17 cellular contexts compared by ENCODE assay signal in genomic region chr9:38022203-38022602, GRCh38. TPM values are rescaled to one million over a fixed set of nuclear protein-coding genes. Genes with fewer than 3 reads are reported as not detected.
DNase-seq lines count a peak whose midpoint lies in the region; ATAC-seq and TF ChIP-seq lines count a peak whose summit lies in the region.
"Had no signal": no experiment of that assay in that cellular context is flagged by ENCODE, and none has a peak within 500 bp of the region (broad histone marks: within the 10 kb centered on the region; RNA-seq: fewer than 3 reads in every experiment).

No MANE protein-coding gene starts in this region.

- no peak for DNase-seq in Karpas-422
- DNase-seq in activated CD8-positive, alpha-beta memory T cell treated with anti-CD3 and anti-CD28 coated beads, Interleukin-2, amount 50 U/mL, for 4 hours, result no peak
- DNase-seq in T-helper 2 cell treated with Interferon-gamma antibody and Interleukin-4, amounts not matched to agents 5 μg/mL and 100 μg/mL, for 36 hours (ENCODE audit: low spot score), result no peak
- no peak for DNase-seq in glomerular visceral epithelial cell (ENCODE audit: extremely low spot score)
- DNase-seq: activated CD4-positive, CD25-positive, alpha-beta regulatory T cell; effector memory CD8-positive, alpha-beta T cell; EL; foreskin melanocyte had no signal

- peak overlapping the region; percentile 91 for H3K27ac ChIP-seq in C4-2B
- H3K27ac ChIP-seq in Karpas-422 (ENCODE audit: low read length), result peak overlapping the region; percentile 99
- peak overlapping the region; percentile 95 for H3K27ac ChIP-seq in VCaP
- H3K27ac ChIP-seq: HL-60 had no signal

- no peak for ATAC-seq in HG03039 (IDR thresholded peaks at IDR 0.05; ENCODE audit: unreplicated experiment)
- ATAC-seq: effector memory CD8-positive, alpha-beta T cell; GM12878 had no signal

- no peaks in the 10 kb centered on the region for H3K9me3 Mint-ChIP-seq in nephron
- no peaks in the 10 kb centered on the region for H3K9me3 Mint-ChIP-seq in T-helper 2 cell treated with Interferon-gamma antibody and Interleukin-4, amounts not matched to agents 5 μg/mL and 100 μg/mL, for 36 hours
- H3K9me3 Mint-ChIP-seq: activated naive CD4-positive, alpha-beta T cell treated with anti-CD3 and anti-CD28 coated beads, Interleukin-2, amount 50 U/mL, for 24 hours; effector memory CD8-positive, alpha-beta T cell; memory B cell had no signal

- no peaks in the 10 kb centered on the region for H3K36me3 Mint-ChIP-seq in nephron (ENCODE audit: low read depth)
- no peaks in the 10 kb centered on the region for H3K36me3 Mint-ChIP-seq in T-helper 2 cell treated with Interferon-gamma antibody and Interleukin-4, amounts not matched to agents 5 μg/mL and 100 μg/mL, for 36 hours (ENCODE audit: low read depth)
- H3K36me3 Mint-ChIP-seq: activated naive CD4-positive, alpha-beta T cell treated with anti-CD3 and anti-CD28 coated beads, Interleukin-2, amount 50 U/mL, for 24 hours; memory B cell had no signal

- no peaks in the 10 kb centered on the region for H3K27me3 Mint-ChIP-seq in nephron (ENCODE audit: low read depth)
- H3K27me3 Mint-ChIP-seq in T-helper 2 cell treated with Interferon-gamma antibody and Interleukin-4, amounts not matched to agents 5 μg/mL and 100 μg/mL, for 36 hours (ENCODE audit: low read depth), result no peaks in the 10 kb centered on the region
- H3K27me3 Mint-ChIP-seq: activated naive CD4-positive, alpha-beta T cell treated with anti-CD3 and anti-CD28 coated beads, Interleukin-2, amount 50 U/mL, for 24 hours had no signal

- H2AFZ ChIP-seq in Karpas-422 (ENCODE audit: low read length), result no peak overlapping the region

- H3K9ac ChIP-seq in Karpas-422 (ENCODE audit: low read length), result peak overlapping the region; percentile 71

- no peaks in the 10 kb centered on the region for H3K9me2 ChIP-seq in Karpas-422 (replicated peaks; ENCODE audit: insufficient read depth, low read length)

- no peaks in the 10 kb centered on the region for H3K27me3 ChIP-seq in Karpas-422 (ENCODE audit: low read length)

- peaks cover 48% of the 10 kb centered on the region for H3K79me2 ChIP-seq in Karpas-422 (ENCODE audit: low read length)

- no peaks in the 10 kb centered on the region for H3K9me3 ChIP-seq in Karpas-422 (ENCODE audit: low read length)

- peak overlapping the region; percentile 55; the same call in 1 of the 2 replicates for H3K4me3 ChIP-seq in Karpas-422 (ENCODE audit: low read length)
- H3K4me3 ChIP-seq: GM12878 had no signal

- no peak overlapping the region for H3K4me3 Mint-ChIP-seq in nephron
- H3K4me3 Mint-ChIP-seq in T-helper 2 cell treated with Interferon-gamma antibody and Interleukin-4, amounts not matched to agents 5 μg/mL and 100 μg/mL, for 36 hours, result no peak overlapping the region
- H3K4me3 Mint-ChIP-seq: activated naive CD4-positive, alpha-beta T cell treated with anti-CD3 and anti-CD28 coated beads, Interleukin-2, amount 50 U/mL, for 24 hours; B cell; effector memory CD8-positive, alpha-beta T cell; memory B cell had no signal

- peaks cover 100% of the 10 kb centered on the region for H3K4me1 ChIP-seq in Karpas-422 (ENCODE audit: low read length)

- H4K20me1 ChIP-seq in Karpas-422 (ENCODE audit: insufficient read depth, low read depth, low read length), result no peaks in the 10 kb centered on the region

- TF ChIP-seq CTCF in C4-2B (conservative IDR thresholded peaks at IDR 0.05) (no peak), VCaP (conservative IDR thresholded peaks at IDR 0.05) (no peak), nephron (IDR thresholded peaks at IDR 0.05; ENCODE audit: unreplicated experiment in 3 of 3) (no peak)

- no peaks in the 10 kb centered on the region for H3K36me3 ChIP-seq in Karpas-422 (ENCODE audit: insufficient read depth, low read length)

- H3K4me2 ChIP-seq in Karpas-422 (ENCODE audit: low read depth, low read length, poor library complexity, severe bottlenecking), result peak overlapping the region; percentile 68

- H3K27ac Mint-ChIP-seq in nephron, result peak overlapping the region; percentile 55 to 92 (median 81)
- H3K27ac Mint-ChIP-seq in T-helper 2 cell treated with Interferon-gamma antibody and Interleukin-4, amounts not matched to agents 5 μg/mL and 100 μg/mL, for 36 hours, result no peak overlapping the region
- H3K27ac Mint-ChIP-seq: activated naive CD4-positive, alpha-beta T cell treated with anti-CD3 and anti-CD28 coated beads, Interleukin-2, amount 50 U/mL, for 24 hours; B cell; effector memory CD8-positive, alpha-beta T cell; memory B cell had no signal

- H3K4me1 Mint-ChIP-seq in nephron, result peaks cover 93% of the 10 kb centered on the region
- H3K4me1 Mint-ChIP-seq in T-helper 2 cell treated with Interferon-gamma antibody and Interleukin-4, amounts not matched to agents 5 μg/mL and 100 μg/mL, for 36 hours (ENCODE audit: low read depth), result no peaks in the 10 kb centered on the region
- H3K4me1 Mint-ChIP-seq: activated naive CD4-positive, alpha-beta T cell treated with anti-CD3 and anti-CD28 coated beads, Interleukin-2, amount 50 U/mL, for 24 hours; B cell; memory B cell had no signal

RNA-seq across cellular contexts. Expression of gene SHB, which starts 46.8 kb away (rescaled TPM):
- total RNA-seq in Karpas-422 (2014; rRNA removed; shearing (Covaris generic); ENCODE audit: low replicate concordance), result 27.1 and 42.8 TPM in 2 replicates
